Comparison of ENCODE assay signal across 1 cellular context in the genomic region with DNA sequence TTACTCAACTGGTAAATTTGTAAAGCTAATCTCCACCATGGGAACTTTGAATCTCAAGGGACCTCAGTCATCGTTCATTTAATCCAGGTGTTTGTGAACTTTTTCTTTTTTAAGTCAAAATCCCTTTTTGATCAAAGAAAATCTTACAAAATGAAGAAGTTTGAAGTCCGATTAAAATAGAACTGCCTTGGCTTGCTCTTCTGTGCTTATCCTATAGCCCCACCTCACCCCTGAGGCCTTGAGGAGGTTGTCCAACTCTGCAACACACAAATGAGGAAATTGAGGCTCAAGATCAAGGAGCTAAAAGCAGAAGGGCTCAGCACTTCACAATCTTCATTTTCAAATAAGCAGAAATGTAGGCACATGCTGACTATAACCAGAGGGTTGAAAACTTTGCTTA.
TF ChIP-seq lines count a peak whose summit lies in the region.

No MANE protein-coding gene starts in this region.

TF ChIP-seq in GM23338, 12 proteins besides CTCF, POLR2A, EP300 and RAD21 (continued from another document):
- TF ChIP-seq, protein P1, sequence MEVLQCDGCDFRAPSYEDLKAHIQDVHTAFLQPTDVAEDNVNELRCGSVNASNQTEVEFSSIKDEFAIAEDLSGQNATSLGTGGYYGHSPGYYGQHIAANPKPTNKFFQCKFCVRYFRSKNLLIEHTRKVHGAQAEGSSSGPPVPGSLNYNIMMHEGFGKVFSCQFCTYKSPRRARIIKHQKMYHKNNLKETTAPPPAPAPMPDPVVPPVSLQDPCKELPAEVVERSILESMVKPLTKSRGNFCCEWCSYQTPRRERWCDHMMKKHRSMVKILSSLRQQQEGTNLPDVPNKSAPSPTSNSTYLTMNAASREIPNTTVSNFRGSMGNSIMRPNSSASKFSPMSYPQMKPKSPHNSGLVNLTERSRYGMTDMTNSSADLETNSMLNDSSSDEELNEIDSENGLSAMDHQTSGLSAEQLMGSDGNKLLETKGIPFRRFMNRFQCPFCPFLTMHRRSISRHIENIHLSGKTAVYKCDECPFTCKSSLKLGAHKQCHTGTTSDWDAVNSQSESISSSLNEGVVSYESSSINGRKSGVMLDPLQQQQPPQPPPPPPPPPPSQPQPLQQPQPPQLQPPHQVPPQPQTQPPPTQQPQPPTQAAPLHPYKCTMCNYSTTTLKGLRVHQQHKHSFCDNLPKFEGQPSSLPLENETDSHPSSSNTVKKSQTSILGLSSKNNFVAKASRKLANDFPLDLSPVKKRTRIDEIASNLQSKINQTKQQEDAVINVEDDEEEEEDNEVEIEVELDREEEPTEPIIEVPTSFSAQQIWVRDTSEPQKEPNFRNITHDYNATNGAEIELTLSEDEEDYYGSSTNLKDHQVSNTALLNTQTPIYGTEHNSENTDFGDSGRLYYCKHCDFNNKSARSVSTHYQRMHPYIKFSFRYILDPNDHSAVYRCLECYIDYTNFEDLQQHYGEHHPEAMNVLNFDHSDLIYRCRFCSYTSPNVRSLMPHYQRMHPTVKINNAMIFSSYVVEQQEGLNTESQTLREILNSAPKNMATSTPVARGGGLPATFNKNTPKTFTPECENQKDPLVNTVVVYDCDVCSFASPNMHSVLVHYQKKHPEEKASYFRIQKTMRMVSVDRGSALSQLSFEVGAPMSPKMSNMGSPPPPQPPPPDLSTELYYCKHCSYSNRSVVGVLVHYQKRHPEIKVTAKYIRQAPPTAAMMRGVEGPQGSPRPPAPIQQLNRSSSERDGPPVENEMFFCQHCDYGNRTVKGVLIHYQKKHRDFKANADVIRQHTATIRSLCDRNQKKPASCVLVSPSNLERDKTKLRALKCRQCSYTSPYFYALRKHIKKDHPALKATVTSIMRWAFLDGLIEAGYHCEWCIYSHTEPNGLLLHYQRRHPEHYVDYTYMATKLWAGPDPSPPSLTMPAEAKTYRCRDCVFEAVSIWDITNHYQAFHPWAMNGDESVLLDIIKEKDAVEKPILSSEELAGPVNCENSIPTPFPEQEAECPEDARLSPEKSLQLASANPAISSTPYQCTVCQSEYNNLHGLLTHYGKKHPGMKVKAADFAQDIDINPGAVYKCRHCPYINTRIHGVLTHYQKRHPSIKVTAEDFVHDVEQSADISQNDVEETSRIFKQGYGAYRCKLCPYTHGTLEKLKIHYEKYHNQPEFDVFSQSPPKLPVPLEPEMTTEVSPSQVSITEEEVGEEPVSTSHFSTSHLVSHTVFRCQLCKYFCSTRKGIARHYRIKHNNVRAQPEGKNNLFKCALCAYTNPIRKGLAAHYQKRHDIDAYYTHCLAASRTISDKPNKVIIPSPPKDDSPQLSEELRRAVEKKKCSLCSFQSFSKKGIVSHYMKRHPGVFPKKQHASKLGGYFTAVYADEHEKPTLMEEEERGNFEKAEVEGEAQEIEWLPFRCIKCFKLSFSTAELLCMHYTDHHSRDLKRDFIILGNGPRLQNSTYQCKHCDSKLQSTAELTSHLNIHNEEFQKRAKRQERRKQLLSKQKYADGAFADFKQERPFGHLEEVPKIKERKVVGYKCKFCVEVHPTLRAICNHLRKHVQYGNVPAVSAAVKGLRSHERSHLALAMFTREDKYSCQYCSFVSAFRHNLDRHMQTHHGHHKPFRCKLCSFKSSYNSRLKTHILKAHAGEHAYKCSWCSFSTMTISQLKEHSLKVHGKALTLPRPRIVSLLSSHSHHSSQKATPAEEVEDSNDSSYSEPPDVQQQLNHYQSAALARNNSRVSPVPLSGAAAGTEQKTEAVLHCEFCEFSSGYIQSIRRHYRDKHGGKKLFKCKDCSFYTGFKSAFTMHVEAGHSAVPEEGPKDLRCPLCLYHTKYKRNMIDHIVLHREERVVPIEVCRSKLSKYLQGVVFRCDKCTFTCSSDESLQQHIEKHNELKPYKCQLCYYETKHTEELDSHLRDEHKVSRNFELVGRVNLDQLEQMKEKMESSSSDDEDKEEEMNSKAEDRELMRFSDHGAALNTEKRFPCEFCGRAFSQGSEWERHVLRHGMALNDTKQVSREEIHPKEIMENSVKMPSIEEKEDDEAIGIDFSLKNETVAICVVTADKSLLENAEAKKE (CRISPR knock-in tag; IDR thresholded peaks at IDR 0.05): no peak
- TF ChIP-seq EZH2 (IDR thresholded peaks at IDR 0.05; ENCODE audit: low read depth, unreplicated experiment) (no peak), EZH2phosphoT487 (IDR thresholded peaks at IDR 0.05; ENCODE audit: unreplicated experiment) (no peak), ZNF114 (CRISPR knock-in tag; IDR thresholded peaks at IDR 0.05) (no peak), STAT1 (IDR thresholded peaks at IDR 0.05; ENCODE audit: unreplicated experiment) (no peak), CREB1 (CRISPR knock-in tag; IDR thresholded peaks at IDR 0.05; ENCODE audit: low read depth) (no peak), POLR2AphosphoS5 (IDR thresholded peaks at IDR 0.05; ENCODE audit: low read depth) (no peak), NANOG (IDR thresholded peaks at IDR 0.05; ENCODE audit: borderline replicate concordance) (no peak), ZNF331 (CRISPR knock-in tag; IDR thresholded peaks at IDR 0.05; ENCODE audit: low read depth) (no peak)
TF ChIP-seq in GM23338: peak in this region for 0.
